In the genomic region with DNA sequence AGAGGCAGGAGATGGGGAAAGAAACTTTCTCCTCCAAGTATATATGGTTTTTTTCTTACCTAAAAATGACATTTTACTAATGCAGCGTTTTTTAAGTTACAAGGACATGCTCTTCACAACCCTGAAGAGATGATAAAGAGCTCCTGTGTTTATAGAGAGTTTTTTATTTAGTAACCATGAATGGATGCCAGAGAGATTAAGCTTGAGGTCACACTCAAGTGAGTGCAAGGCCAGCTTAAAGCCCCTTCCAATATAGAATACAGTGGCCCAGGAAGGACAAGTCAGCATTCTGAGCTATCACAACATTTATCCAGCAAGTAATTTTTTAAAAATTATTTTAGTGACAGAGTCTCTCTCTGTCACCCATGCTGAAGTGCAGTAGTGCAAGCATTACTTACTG, we compare ENCODE assay signal across 17 cellular contexts. TPM values are rescaled to one million over a fixed set of nuclear protein-coding genes. Genes with fewer than 3 reads are reported as not detected.
A peak's percentile ranks its signal among the peaks of the same experiment; 100 is the strongest.
DNase-seq lines count a peak whose midpoint lies in the region; ATAC-seq and TF ChIP-seq lines count a peak whose summit lies in the region.
"Had no signal": no experiment of that assay in that cellular context is flagged by ENCODE, and none has a peak within 500 bp of the region (broad histone marks: within the 10 kb centered on the region; RNA-seq: fewer than 3 reads in every experiment).

No MANE protein-coding gene starts in this region.

- TF ChIP-seq CTCF in natural killer cell (IDR thresholded peaks at IDR 0.05) (no peak), smooth muscle cell (IDR thresholded peaks at IDR 0.05; ENCODE audit: borderline replicate concordance, insufficient read depth, poor library complexity, severe bottlenecking) (no peak), endodermal cell (conservative IDR thresholded peaks at IDR 0.05) (no peak)

- H2AFZ ChIP-seq in smooth muscle cell (ENCODE audit: low read depth), result no peak overlapping the region

- H3K4me3 ChIP-seq in smooth muscle cell (no peak overlapping the region), endodermal cell (ENCODE audit: low read length) (no peak overlapping the region)
- H3K4me3 ChIP-seq: Peyer's patch, SK-N-MC had no signal

- H3K9me3 ChIP-seq in smooth muscle cell (replicated peaks; ENCODE audit: low read depth) (no peaks in the 10 kb centered on the region), endodermal cell (ENCODE audit: control insufficient read depth, low read length) (no peaks in the 10 kb centered on the region)
- H3K9me3 ChIP-seq: Peyer's patch had no signal

- in situ Hi-C loops in ACHN (cut with HindIII; ENCODE audit: low pct_ligation_motif_present, low pct_unique_long_range_greater_than_20kb, low sequenced_read_pairs), result no loop called here

- ATAC-seq in natural killer cell treated with Interleukin-12 subunit alpha and Interleukin-12 subunit beta and Interleukin-15 and Interleukin-18, amount 100 ng/mL, for 72 hours, result no peak
- no peak for ATAC-seq in natural killer cell
- ATAC-seq in activated T-helper 17 cell treated with anti-CD3 and anti-CD28 coated beads, Interleukin-2, amount 50 U/mL, for 72 hours (replicated peaks), result no peak
- ATAC-seq in left cardiac atrium, result peak; percentile 65 to 67
- ATAC-seq: HCT116 had no signal

- H3K4me3 Mint-ChIP-seq in natural killer cell treated with Interleukin-12 subunit alpha and Interleukin-12 subunit beta and Interleukin-15 and Interleukin-18, amount 100 ng/mL, for 72 hours, result peak overlapping the region; percentile 54
- no peak overlapping the region for H3K4me3 Mint-ChIP-seq in natural killer cell
- peak overlapping the region; percentile 6 for H3K4me3 Mint-ChIP-seq in activated T-helper 17 cell treated with anti-CD3 and anti-CD28 coated beads, Interleukin-2, amount 50 U/mL, for 72 hours
- H3K4me3 Mint-ChIP-seq in endodermal cell, result no peak overlapping the region
- H3K4me3 Mint-ChIP-seq: CD14-positive monocyte had no signal

- H3K27ac Mint-ChIP-seq in natural killer cell treated with Interleukin-12 subunit alpha and Interleukin-12 subunit beta and Interleukin-15 and Interleukin-18, amount 100 ng/mL, for 72 hours, result peak overlapping the region; percentile 86 to 88
- H3K27ac Mint-ChIP-seq in natural killer cell, result peak overlapping the region in 1 of 2 donors; percentile 13
- no peak overlapping the region for H3K27ac Mint-ChIP-seq in activated T-helper 17 cell treated with anti-CD3 and anti-CD28 coated beads, Interleukin-2, amount 50 U/mL, for 72 hours
- H3K27ac Mint-ChIP-seq in endodermal cell, result no peak overlapping the region

- intact Hi-C loops in natural killer cell (cut with micrococcal nuclease), result no loop called here
- intact Hi-C loops in left cardiac atrium (cut with DNase I), result no loop called here

- no peaks in the 10 kb centered on the region for H4K20me1 ChIP-seq in smooth muscle cell (ENCODE audit: low read depth)

- H3K4me2 ChIP-seq in smooth muscle cell, result peak overlapping the region; percentile 20

- H3K4me1 ChIP-seq in smooth muscle cell (ENCODE audit: low read depth), result peaks cover 11% of the 10 kb centered on the region
- H3K4me1 ChIP-seq in endodermal cell (ENCODE audit: control insufficient read depth, insufficient read depth, low read length), result no peaks in the 10 kb centered on the region
- H3K4me1 ChIP-seq: Peyer's patch had no signal

- no peaks in the 10 kb centered on the region for H3K27me3 Mint-ChIP-seq in natural killer cell treated with Interleukin-12 subunit alpha and Interleukin-12 subunit beta and Interleukin-15 and Interleukin-18, amount 100 ng/mL, for 72 hours
- H3K27me3 Mint-ChIP-seq in natural killer cell (ENCODE audit: low read depth in 2 of 2) (no peaks in the 10 kb centered on the region), endodermal cell (ENCODE audit: insufficient read depth) (no peaks in the 10 kb centered on the region)
- no peaks in the 10 kb centered on the region for H3K27me3 Mint-ChIP-seq in activated T-helper 17 cell treated with anti-CD3 and anti-CD28 coated beads, Interleukin-2, amount 50 U/mL, for 72 hours

- H3K79me2 ChIP-seq in smooth muscle cell (ENCODE audit: low read depth), result no peaks in the 10 kb centered on the region

- H3F3A ChIP-seq in smooth muscle cell (ENCODE audit: low read depth), result peaks cover 7% of the 10 kb centered on the region

- no peak for DNase-seq in natural killer cell treated with Interleukin-12 subunit alpha and Interleukin-12 subunit beta and Interleukin-15 and Interleukin-18, amount 100 ng/mL, for 72 hours (ENCODE audit: low spot score)
- DNase-seq in natural killer cell (no peak), left cardiac atrium (no peak), smooth muscle cell (lab: John Stamatoyannopoulos, UW; ENCODE audit: unreplicated experiment) (no peak), endodermal cell (no peak), EL (no peak), ACHN (no peak)
- DNase-seq: GDM1, GOT3, NCI-H1092 treated with DMSO at 0.1 percent for 48 hours, NCI-H2081 treated with DMSO at 0.1 percent for 48 hours, Peyer's patch had no signal

- no peaks in the 10 kb centered on the region for H3K36me3 Mint-ChIP-seq in natural killer cell treated with Interleukin-12 subunit alpha and Interleukin-12 subunit beta and Interleukin-15 and Interleukin-18, amount 100 ng/mL, for 72 hours
- no peaks in the 10 kb centered on the region for H3K36me3 Mint-ChIP-seq in natural killer cell
- H3K36me3 Mint-ChIP-seq in activated T-helper 17 cell treated with anti-CD3 and anti-CD28 coated beads, Interleukin-2, amount 50 U/mL, for 72 hours (ENCODE audit: low read depth), result no peaks in the 10 kb centered on the region
- no peaks in the 10 kb centered on the region for H3K36me3 Mint-ChIP-seq in endodermal cell (ENCODE audit: low read depth)
- H3K36me3 Mint-ChIP-seq: CD14-positive monocyte had no signal

- H3K27me3 ChIP-seq in smooth muscle cell (ENCODE audit: low read depth), result no peaks in the 10 kb centered on the region
- no peaks in the 10 kb centered on the region for H3K27me3 ChIP-seq in endodermal cell (ENCODE audit: control insufficient read depth, insufficient read depth, low read length, poor library complexity, severe bottlenecking)
- H3K27me3 ChIP-seq: Peyer's patch had no signal

- H3K27ac ChIP-seq in smooth muscle cell (ENCODE audit: low read depth) (peak overlapping the region; percentile 33), endodermal cell (ENCODE audit: low read depth, low read length) (no peak overlapping the region)
- H3K27ac ChIP-seq: Peyer's patch, SK-N-MC had no signal

- H3K36me3 ChIP-seq in smooth muscle cell (ENCODE audit: low read depth), result no peaks in the 10 kb centered on the region
- H3K36me3 ChIP-seq in endodermal cell (ENCODE audit: control insufficient read depth, insufficient read depth, low read length), result no peaks in the 10 kb centered on the region
- H3K36me3 ChIP-seq: Peyer's patch had no signal

- peaks cover 34 to 37% of the 10 kb centered on the region in 2 donors for H3K4me1 Mint-ChIP-seq in natural killer cell treated with Interleukin-12 subunit alpha and Interleukin-12 subunit beta and Interleukin-15 and Interleukin-18, amount 100 ng/mL, for 72 hours (ENCODE audit: low read depth in 2 of 2)
- peaks cover 7% of the 10 kb centered on the region in 2 donors for H3K4me1 Mint-ChIP-seq in natural killer cell
- peaks cover 19% of the 10 kb centered on the region for H3K4me1 Mint-ChIP-seq in activated T-helper 17 cell treated with anti-CD3 and anti-CD28 coated beads, Interleukin-2, amount 50 U/mL, for 72 hours
- peaks cover 6% of the 10 kb centered on the region for H3K4me1 Mint-ChIP-seq in endodermal cell

- no peaks in the 10 kb centered on the region for H3K9me3 Mint-ChIP-seq in natural killer cell treated with Interleukin-12 subunit alpha and Interleukin-12 subunit beta and Interleukin-15 and Interleukin-18, amount 100 ng/mL, for 72 hours
- H3K9me3 Mint-ChIP-seq in natural killer cell (no peaks in the 10 kb centered on the region), endodermal cell (no peaks in the 10 kb centered on the region)
- H3K9me3 Mint-ChIP-seq in activated T-helper 17 cell treated with anti-CD3 and anti-CD28 coated beads, Interleukin-2, amount 50 U/mL, for 72 hours, result no peaks in the 10 kb centered on the region

- H3K9ac ChIP-seq in smooth muscle cell (ENCODE audit: low read depth) (no peak overlapping the region), endodermal cell (ENCODE audit: extremely low read depth, low read length, poor library complexity, severe bottlenecking) (no peak overlapping the region)

- 57% methylated on average over 1 of the region's 1 CpG for WGBS in smooth muscle cell (ENCODE audit: low lambda C conversion rate)
- WGBS in endodermal cell (ENCODE audit: insufficient coverage in 1 of 2, insufficient read length in 1 of 2), 2 experiments, result 80% methylated on average over 1 of the region's 1 CpG; no CpG with 5 or more reads in 1 of the 2 experiments

RNA-seq across cellular contexts. Expression of a gene that starts 6.7 kb away (rescaled TPM):
- total RNA-seq in natural killer cell treated with Interleukin-12 subunit alpha and Interleukin-12 subunit beta and Interleukin-15 and Interleukin-18, amount 100 ng/mL, for 72 hours, result 100 to 1,000 TPM; 378 to 721 TPM
- total RNA-seq in natural killer cell, result 10 to 100 TPM; 60.0 to 92.2 (median 74.3) TPM
- total RNA-seq in activated T-helper 17 cell treated with anti-CD3 and anti-CD28 coated beads, Interleukin-2, amount 50 U/mL, for 72 hours, result 10 to 100 TPM; 35.4 to 46.9 TPM
- 10 to 100 TPM in 1 of 2 donors, 1 to 10 TPM in 1; 5.7 to 11.4 TPM for total RNA-seq in left cardiac atrium
- total RNA-seq in smooth muscle cell, result 0.04 and 2.0 TPM in 2 replicates
- polyA plus RNA-seq in smooth muscle cell, result 0.17 and 0.47 TPM in 2 replicates
- total RNA-seq in endodermal cell, result under 1 TPM; 0.33 to 0.35 TPM
- 0.32 TPM for polyA plus RNA-seq in endodermal cell (2013, experiment 1 of 2)
- 0.58 TPM for polyA plus RNA-seq in endodermal cell (2013, experiment 2 of 2)
- total RNA-seq: NCI-H460 had no signal

RNA-seq across cellular contexts. Expression of a gene that starts 27.2 kb away (rescaled TPM):
- total RNA-seq in natural killer cell treated with Interleukin-12 subunit alpha and Interleukin-12 subunit beta and Interleukin-15 and Interleukin-18, amount 100 ng/mL, for 72 hours, result 10 to 100 TPM; 14.8 to 16.6 TPM
- total RNA-seq in natural killer cell (10 to 100 TPM in 2 of 3 donors, 1 to 10 TPM in 1; 9.6 to 13.3 (median 12.4) TPM), left cardiac atrium (1 to 10 TPM; 9.4 to 9.6 TPM), smooth muscle cell (9.3 and 12.2 TPM in 2 replicates), endodermal cell (10 to 100 TPM; 14.8 to 19.1 TPM)
- total RNA-seq in activated T-helper 17 cell treated with anti-CD3 and anti-CD28 coated beads, Interleukin-2, amount 50 U/mL, for 72 hours, result 10 to 100 TPM in 1 of 2 donors, 1 to 10 TPM in 1; 9.3 to 20.3 TPM
- polyA plus RNA-seq in smooth muscle cell, result 12.7 and 13.5 TPM in 2 replicates
- polyA plus RNA-seq in endodermal cell (2013, experiment 1 of 2), result 18.5 TPM
- polyA plus RNA-seq in endodermal cell (2013, experiment 2 of 2), result 18.9 TPM

RNA-seq across cellular contexts. Expression of a gene that starts 50.6 kb away (rescaled TPM):
- total RNA-seq in natural killer cell treated with Interleukin-12 subunit alpha and Interleukin-12 subunit beta and Interleukin-15 and Interleukin-18, amount 100 ng/mL, for 72 hours, result not detected
- total RNA-seq in natural killer cell (not detected), left cardiac atrium (not detected), smooth muscle cell (not detected in 2 replicates), endodermal cell (not detected)
- under 1 TPM; 0.09 to 0.85 TPM for total RNA-seq in activated T-helper 17 cell treated with anti-CD3 and anti-CD28 coated beads, Interleukin-2, amount 50 U/mL, for 72 hours
- polyA plus RNA-seq in smooth muscle cell, result not detected in 2 replicates
- polyA plus RNA-seq in endodermal cell (2013, experiment 1 of 2), result not detected
- polyA plus RNA-seq in endodermal cell (2013, experiment 2 of 2), result not detected
- total RNA-seq: NCI-H460, Peyer's patch had no signal
- polyA plus RNA-seq: CD14-positive monocyte had no signal

RNA-seq across cellular contexts. Expression of a gene that starts 56.6 kb away (rescaled TPM):
- total RNA-seq in natural killer cell treated with Interleukin-12 subunit alpha and Interleukin-12 subunit beta and Interleukin-15 and Interleukin-18, amount 100 ng/mL, for 72 hours, result 10 to 100 TPM; 23.9 to 26.5 TPM
- total RNA-seq in natural killer cell (10 to 100 TPM in 2 of 3 donors, 1 to 10 TPM in 1; 7.2 to 14.6 (median 10.9) TPM), left cardiac atrium (under 1 TPM in 1 of 2 donors, not detected in 1; 0.21 TPM), smooth muscle cell (0.72 TPM in 1 of 2 replicates, not detected in the other), endodermal cell (under 1 TPM; 0.59 to 0.60 TPM)
- total RNA-seq in activated T-helper 17 cell treated with anti-CD3 and anti-CD28 coated beads, Interleukin-2, amount 50 U/mL, for 72 hours, result 1 to 10 TPM in 1 of 2 donors, not detected in 1; 1.5 TPM
- polyA plus RNA-seq in smooth muscle cell, result not detected in 2 replicates
- 0.28 TPM for polyA plus RNA-seq in endodermal cell (2013, experiment 1 of 2)
- not detected for polyA plus RNA-seq in endodermal cell (2013, experiment 2 of 2)
- total RNA-seq: NCI-H460, Peyer's patch had no signal
- polyA plus RNA-seq: CD14-positive monocyte had no signal

Comparison
In these comparisons a context has a peak if more than half of its experiments do, and no peak if none do; other contexts are left out.
1. H3K4me3 Mint-ChIP-seq: peak in natural killer cell treated with Interleukin-12 subunit alpha and Interleukin-12 subunit beta and Interleukin-15 and Interleukin-18, amount 100 ng/mL, for 72 hours (single experiment) and activated T-helper 17 cell treated with anti-CD3 and anti-CD28 coated beads, Interleukin-2, amount 50 U/mL, for 72 hours (single experiment); none in natural killer cell (single experiment) and endodermal cell (single experiment).
2. RNA of a gene that starts 6.7 kb away (total RNA-seq): 378 to 721 TPM in natural killer cell treated with Interleukin-12 subunit alpha and Interleukin-12 subunit beta and Interleukin-15 and Interleukin-18, amount 100 ng/mL, for 72 hours; 60.0 to 92.2 TPM in natural killer cell, 35.4 to 46.9 TPM in activated T-helper 17 cell treated with anti-CD3 and anti-CD28 coated beads, Interleukin-2, amount 50 U/mL, for 72 hours, 5.7 to 11.4 TPM in left cardiac atrium, 0.33 to 0.35 TPM in endodermal cell and 0.04 to 2.0 TPM in smooth muscle cell; every median in the first group is over 4 times any median in the second.
3. ATAC-seq: peak in left cardiac atrium (2 of 2); none in natural killer cell treated with Interleukin-12 subunit alpha and Interleukin-12 subunit beta and Interleukin-15 and Interleukin-18, amount 100 ng/mL, for 72 hours (0 of 2), natural killer cell (0 of 3) and activated T-helper 17 cell treated with anti-CD3 and anti-CD28 coated beads, Interleukin-2, amount 50 U/mL, for 72 hours (single experiment).
4. H3K27ac Mint-ChIP-seq: peak in natural killer cell treated with Interleukin-12 subunit alpha and Interleukin-12 subunit beta and Interleukin-15 and Interleukin-18, amount 100 ng/mL, for 72 hours (2 of 2); none in activated T-helper 17 cell treated with anti-CD3 and anti-CD28 coated beads, Interleukin-2, amount 50 U/mL, for 72 hours (single experiment) and endodermal cell (single experiment).